Comparison of ENCODE assay signal across 8 cellular contexts in genomic region chr16:684067-684794, GRCh38. TPM values are rescaled to one million over a fixed set of nuclear protein-coding genes. Genes with fewer than 3 reads are reported as not detected.
DNase-seq lines count a peak whose midpoint lies in the region; ATAC-seq and TF ChIP-seq lines count a peak whose summit lies in the region.

A gene with protein sequence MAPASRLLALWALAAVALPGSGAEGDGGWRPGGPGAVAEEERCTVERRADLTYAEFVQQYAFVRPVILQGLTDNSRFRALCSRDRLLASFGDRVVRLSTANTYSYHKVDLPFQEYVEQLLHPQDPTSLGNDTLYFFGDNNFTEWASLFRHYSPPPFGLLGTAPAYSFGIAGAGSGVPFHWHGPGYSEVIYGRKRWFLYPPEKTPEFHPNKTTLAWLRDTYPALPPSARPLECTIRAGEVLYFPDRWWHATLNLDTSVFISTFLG (minus strand): TSS chr16:684334. CDS start chr16:684319, 15 bp downstream.

- peak within 1 kb of the TSS; percentile 67 to 86 (median 82) for H3K27ac ChIP-seq in upper lobe of left lung

- TF ChIP-seq POLR2A in upper lobe of left lung (IDR thresholded peaks at IDR 0.05) = peak in 1 of 4 donors; percentile 74

- H3K36me3 ChIP-seq in upper lobe of left lung = peaks cover 8 to 39% (median 23%) of the 10 kb centered on the region in 4 donors

- no peaks in the 10 kb centered on the region for H3K9me3 ChIP-seq in T-helper 17 cell (ENCODE audit: control insufficient read depth, low read length, poor library complexity, severe bottlenecking)
- no peaks in the 10 kb centered on the region for H3K9me3 ChIP-seq in upper lobe of left lung

- no peak for TF ChIP-seq CTCF in GM13977 (IDR thresholded peaks at IDR 0.05; ENCODE audit: extremely low read depth, insufficient read depth, missing control alignments)
- TF ChIP-seq CTCF in progenitor cell of endocrine pancreas (IDR thresholded peaks at IDR 0.05; ENCODE audit: unreplicated experiment) = no peak
- peak in 1 of 6 experiments; percentile 29 for TF ChIP-seq CTCF in upper lobe of left lung (IDR thresholded peaks at IDR 0.05)

- H3K36me3 Mint-ChIP-seq in T-helper 17 cell (ENCODE audit: low read depth) (no peaks in the 10 kb centered on the region), progenitor cell of endocrine pancreas (ENCODE audit: insufficient read depth) (peaks cover 10% of the 10 kb centered on the region)

- H3K27ac Mint-ChIP-seq in T-helper 17 cell (no peak within 1 kb of the TSS), progenitor cell of endocrine pancreas (peak within 1 kb of the TSS; percentile 76)

- H3K27me3 Mint-ChIP-seq in T-helper 17 cell (no peaks in the 10 kb centered on the region), progenitor cell of endocrine pancreas (no peaks in the 10 kb centered on the region)

- H3K9me3 Mint-ChIP-seq in progenitor cell of endocrine pancreas (ENCODE audit: low read depth) = no peaks in the 10 kb centered on the region

- H3K4me3 Mint-ChIP-seq in T-helper 17 cell (peak within 1 kb of the TSS; percentile 84), progenitor cell of endocrine pancreas (ENCODE audit: low read depth) (peak within 1 kb of the TSS; percentile 79)

- no peak for TF ChIP-seq EP300 in upper lobe of left lung (IDR thresholded peaks at IDR 0.05)

- peak; percentile 99 for DNase-seq in GM13977 (ENCODE audit: low spot score)
- peak; percentile 75 for DNase-seq in NCI-H1694 treated with DMSO at 0.1 percent for 48 hours (lab: John Stamatoyannopoulos, UW)
- peak; percentile 95 for DNase-seq in T-helper 17 cell
- DNase-seq in amniotic stem cell (lab: John Stamatoyannopoulos, UW) = peak; percentile 87
- peak; percentile 99 for DNase-seq in left cardiac atrium
- peak; percentile 91 for DNase-seq in progenitor cell of endocrine pancreas (ENCODE audit: low spot score, unreplicated experiment)
- DNase-seq in upper lobe of left lung = peak; percentile 98

- 0 to 5% methylated on average over 12 to 41 of the region's 91 CpGs for WGBS in upper lobe of left lung, 2 donors

- ATAC-seq in HG02852 (IDR thresholded peaks at IDR 0.05; ENCODE audit: unreplicated experiment) (peak; percentile 62), T-helper 17 cell (peak; percentile 77), left cardiac atrium (peak; percentile 69 to 77), upper lobe of left lung (ENCODE audit: low FRiP score in 2 of 2) (peak; percentile 85 to 86)

- in situ Hi-C loops in GM13977 (cut with MboI; ENCODE audit: low pct_unique_long_range_greater_than_20kb, low sequenced_read_pairs, unreplicated experiment) = no loop called here

- peaks cover 17% of the 10 kb centered on the region for H3K4me1 Mint-ChIP-seq in T-helper 17 cell
- peaks cover 11% of the 10 kb centered on the region for H3K4me1 Mint-ChIP-seq in progenitor cell of endocrine pancreas (ENCODE audit: low read depth)

- H3K27me3 ChIP-seq in upper lobe of left lung = no peaks in the 10 kb centered on the region

- H3K4me3 ChIP-seq in upper lobe of left lung = peak within 1 kb of the TSS; percentile 69 to 84 (median 77)

- intact Hi-C loops in left cardiac atrium (cut with DNase I) = no loop called here

- peaks cover 47 to 76% (median 57%) of the 10 kb centered on the region in 4 donors for H3K4me1 ChIP-seq in upper lobe of left lung

RNA-seq across cellular contexts. Expression of the gene that starts here (rescaled TPM):
- total RNA-seq in T-helper 17 cell (10 to 100 TPM; 28.0 to 36.1 TPM), left cardiac atrium (10 to 100 TPM; 45.5 to 48.9 TPM), progenitor cell of endocrine pancreas (52.2 and 55.1 TPM in 2 replicates), upper lobe of left lung (100 to 1,000 TPM in 1 of 6 donors, 10 to 100 TPM in 5; 60.0 to 109 (median 65.5) TPM)

Comparison
In these comparisons a context has a peak if more than half of its experiments do, and no peak if none do; other contexts are left out.
1. Peak in every context shown above with its lines: DNase-seq, ATAC-seq, H3K4me3 ChIP-seq and H3K27ac ChIP-seq.